Comparison of ENCODE assay signal across 2 cellular contexts in genomic region chr1:44401256-44402228, GRCh38.
TF ChIP-seq lines count a peak whose summit lies in the region.

No MANE protein-coding gene starts in this region.

TF ChIP-seq in endothelial cell of umbilical vein, 7 proteins besides CTCF, POLR2A, EP300 and RAD21:
- TF ChIP-seq EZH2 (IDR thresholded peaks at IDR 0.05; ENCODE audit: borderline replicate concordance, low read depth, low read length, severe bottlenecking): no peak
- TF ChIP-seq MYC (IDR thresholded peaks at IDR 0.05; ENCODE audit: low read depth, low read length): no peak
- no peak for TF ChIP-seq MAX (IDR thresholded peaks at IDR 0.05; ENCODE audit: insufficient read depth, insufficient read length)
- TF ChIP-seq FOS (IDR thresholded peaks at IDR 0.05; ENCODE audit: borderline replicate concordance, insufficient read depth, low read length): no peak
- no peak for TF ChIP-seq GATA2 (IDR thresholded peaks at IDR 0.05; ENCODE audit: insufficient read depth, insufficient read length, low read depth, low read length)
- TF ChIP-seq JUN (IDR thresholded peaks at IDR 0.05; ENCODE audit: borderline replicate concordance, insufficient read depth, insufficient read length, low read depth): no peak
- TF ChIP-seq POLR2AphosphoS5 (IDR thresholded peaks at IDR 0.05; ENCODE audit: insufficient read depth, low read depth, low read length): no peak
TF ChIP-seq in endothelial cell of umbilical vein: peak in this region for 0.

TF ChIP-seq in HepG2, 621 proteins besides CTCF, POLR2A, EP300 and RAD21 (continues in another document):
- TF ChIP-seq ZNF790 (CRISPR knock-in tag; IDR thresholded peaks at IDR 0.05; ENCODE audit: borderline replicate concordance) (no peak), PCBP1 (IDR thresholded peaks at IDR 0.05; ENCODE audit: borderline replicate concordance, low read depth, low read length) (no peak), ATF7 (IDR thresholded peaks at IDR 0.05) (no peak), ATF7 (CRISPR knock-in tag; IDR thresholded peaks at IDR 0.05) (no peak), REL (CRISPR knock-in tag; conservative IDR thresholded peaks at IDR 0.05) (no peak), KLF11 (CRISPR knock-in tag; IDR thresholded peaks at IDR 0.05) (no peak), HDAC2 (CRISPR knock-in tag; IDR thresholded peaks at IDR 0.05) (0 out of 2 replicates have a peak, but pooled peaks have one; percentile 16), GATAD2A (CRISPR knock-in tag; IDR thresholded peaks at IDR 0.05) (peak; percentile 83), ZNF264 (CRISPR knock-in tag; IDR thresholded peaks at IDR 0.05) (peak; percentile 36; the same call in 1 of the 2 replicates), IKZF4 (CRISPR knock-in tag; IDR thresholded peaks at IDR 0.05; ENCODE audit: borderline replicate concordance, low read depth, not compliant biosample characterization) (no peak), DPF2 (CRISPR knock-in tag; IDR thresholded peaks at IDR 0.05; ENCODE audit: borderline replicate concordance, low read depth) (0 out of 2 replicates have a peak, but pooled peaks have one; percentile 9), CBFB (CRISPR knock-in tag; IDR thresholded peaks at IDR 0.05) (no peak), HMG20B (CRISPR knock-in tag; conservative IDR thresholded peaks at IDR 0.05) (0 out of 2 replicates have a peak, but pooled peaks have one; percentile 44), ZNF574 (CRISPR knock-in tag; IDR thresholded peaks at IDR 0.05) (no peak), RXRB (CRISPR knock-in tag; IDR thresholded peaks at IDR 0.05; ENCODE audit: borderline replicate concordance) (peak; percentile 49; the same call in 1 of the 2 replicates), ZNF207 (IDR thresholded peaks at IDR 0.05; ENCODE audit: borderline replicate concordance) (no peak), ZNF749 (CRISPR knock-in tag; IDR thresholded peaks at IDR 0.05; ENCODE audit: borderline replicate concordance) (no peak), FOXP1 (IDR thresholded peaks at IDR 0.05) (no peak), FOXP1 (CRISPR knock-in tag; IDR thresholded peaks at IDR 0.05) (peak; percentile 57), PPARG (CRISPR knock-in tag; conservative IDR thresholded peaks at IDR 0.05) (peak; percentile 51; the same call in 1 of the 2 replicates), GZF1 (CRISPR knock-in tag; IDR thresholded peaks at IDR 0.05) (no peak), MXD1 (CRISPR knock-in tag; IDR thresholded peaks at IDR 0.05) (no peak), AFF4 (CRISPR knock-in tag; IDR thresholded peaks at IDR 0.05) (no peak), BRD4 (CRISPR knock-in tag; IDR thresholded peaks at IDR 0.05) (no peak), ZNF296 (CRISPR knock-in tag; conservative IDR thresholded peaks at IDR 0.05) (no peak), FOXA3 (CRISPR knock-in tag; IDR thresholded peaks at IDR 0.05) (peak; percentile 66; the same call in 1 of the 2 replicates), ELF3 (CRISPR knock-in tag; IDR thresholded peaks at IDR 0.05) (peak; percentile 97), BCL6 (CRISPR knock-in tag; IDR thresholded peaks at IDR 0.05) (peak; percentile 50; the same call in 1 of the 2 replicates), FOXO4 (CRISPR knock-in tag; conservative IDR thresholded peaks at IDR 0.05) (no peak), NFIC (IDR thresholded peaks at IDR 0.05; ENCODE audit: low read length) (peak; percentile 64; the same call in 1 of the 2 replicates), ETV6 (CRISPR knock-in tag; conservative IDR thresholded peaks at IDR 0.05) (no peak), ZBTB7B (CRISPR knock-in tag; IDR thresholded peaks at IDR 0.05) (peak; percentile 61; the same call in 1 of the 2 replicates), POGZ (CRISPR knock-in tag; IDR thresholded peaks at IDR 0.05) (0 out of 2 replicates have a peak, but pooled peaks have one; percentile 18), GFI1 (CRISPR knock-in tag; IDR thresholded peaks at IDR 0.05; ENCODE audit: borderline replicate concordance) (peak; percentile 83), MIXL1 (CRISPR knock-in tag; IDR thresholded peaks at IDR 0.05) (peak; percentile 89), ZHX1 (CRISPR knock-in tag; IDR thresholded peaks at IDR 0.05; ENCODE audit: low read depth) (no peak), ZXDC (CRISPR knock-in tag; IDR thresholded peaks at IDR 0.05) (no peak), GMEB2 (CRISPR knock-in tag; IDR thresholded peaks at IDR 0.05; ENCODE audit: low read depth) (no peak), ZNF782 (CRISPR knock-in tag; IDR thresholded peaks at IDR 0.05; ENCODE audit: borderline replicate concordance) (no peak), ZKSCAN8 (CRISPR knock-in tag; IDR thresholded peaks at IDR 0.05; ENCODE audit: borderline replicate concordance) (no peak), ZEB1 (IDR thresholded peaks at IDR 0.05; ENCODE audit: insufficient replicate concordance, low read depth) (no peak), ZNF124 (CRISPR knock-in tag; IDR thresholded peaks at IDR 0.05) (0 out of 2 replicates have a peak, but pooled peaks have one; percentile 30), RCOR2 (CRISPR knock-in tag; IDR thresholded peaks at IDR 0.05) (0 out of 2 replicates have a peak, but pooled peaks have one; percentile 50), SOX5 (CRISPR knock-in tag; IDR thresholded peaks at IDR 0.05; ENCODE audit: borderline replicate concordance) (peak; percentile 13; the same call in 1 of the 2 replicates), MYPOP (CRISPR knock-in tag; IDR thresholded peaks at IDR 0.05) (no peak), MED1 (CRISPR knock-in tag; IDR thresholded peaks at IDR 0.05) (peak; percentile 62), SOX13 (IDR thresholded peaks at IDR 0.05) (no peak), SOX13 (CRISPR knock-in tag; conservative IDR thresholded peaks at IDR 0.05 in 1 of 2, IDR thresholded peaks at IDR 0.05 in 1 of 2) (peak in 1 of 2 experiments; percentile 70; a peak in 2 of 4 replicates), ZNF83 (CRISPR knock-in tag; IDR thresholded peaks at IDR 0.05; ENCODE audit: borderline replicate concordance) (no peak)
